14 cellular contexts compared by ENCODE assay signal in the genomic region with DNA sequence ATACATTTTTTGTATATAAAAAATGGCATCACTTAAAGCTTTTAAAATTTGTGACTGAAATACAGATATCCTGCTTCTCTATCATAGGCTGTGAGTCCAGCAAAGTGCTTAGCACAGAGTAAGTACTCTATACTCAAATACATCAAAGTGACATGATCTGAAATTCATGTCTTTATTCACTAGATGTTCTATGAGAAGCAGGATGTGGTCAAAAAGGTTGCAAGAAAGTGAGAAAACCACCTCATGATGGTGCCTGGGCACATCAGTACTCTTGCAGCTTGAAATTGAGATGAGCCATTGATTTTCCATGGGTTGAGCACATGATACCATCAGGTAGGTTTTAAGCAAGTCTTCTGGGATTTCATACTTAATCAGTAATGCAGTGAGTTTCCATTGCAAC. TPM values are rescaled to one million over a fixed set of nuclear protein-coding genes. Genes with fewer than 3 reads are reported as not detected.
DNase-seq lines count a peak whose midpoint lies in the region; ATAC-seq, FAIRE-seq and TF ChIP-seq lines count a peak whose summit lies in the region.
"Had no signal": no experiment of that assay in that cellular context is flagged by ENCODE, and none has a peak within 500 bp of the region (broad histone marks: within the 10 kb centered on the region; RNA-seq: fewer than 3 reads in every experiment).

No MANE protein-coding gene starts in this region.

- no peak for TF ChIP-seq CTCF in GM23338 (conservative IDR thresholded peaks at IDR 0.05; ENCODE audit: low read depth in 2 of 2)

- no peak overlapping the region for H3K4me2 ChIP-seq in GM23338
- H3K4me2 ChIP-seq: BLaER1 had no signal

- H3K36me3 Mint-ChIP-seq in CD8-positive, alpha-beta memory T cell: no peaks in the 10 kb centered on the region
- H3K36me3 Mint-ChIP-seq in activated naive CD8-positive, alpha-beta T cell treated with anti-CD3 and anti-CD28 coated beads, Interleukin-2, amount 50 U/mL, for 24 hours (ENCODE audit: low read depth): no peaks in the 10 kb centered on the region
- H3K36me3 Mint-ChIP-seq in GM23338 (ENCODE audit: low read depth): peaks cover 2% of the 10 kb centered on the region; the same call in 2 of the 3 replicates

- POLR2A ChIA-PET in CD8-positive, alpha-beta memory T cell (lab: Charles Lee): no interaction called here

- H4K20me1 ChIP-seq in GM23338 (replicated peaks; ENCODE audit: insufficient read depth): no peaks in the 10 kb centered on the region
- H4K20me1 ChIP-seq: BLaER1 had no signal

- H3K4me1 ChIP-seq in CD8-positive, alpha-beta memory T cell (ENCODE audit: insufficient read depth, low read length): peaks cover 20% of the 10 kb centered on the region
- peaks cover 5% of the 10 kb centered on the region for H3K4me1 ChIP-seq in GM23338 (ENCODE audit: insufficient read depth)
- H3K4me1 ChIP-seq: BLaER1, HAP-1 had no signal

- H3K9me3 Mint-ChIP-seq in CD8-positive, alpha-beta memory T cell: peaks cover 0 to 2% (median 0%) of the 10 kb centered on the region in 5 donors
- no peaks in the 10 kb centered on the region for H3K9me3 Mint-ChIP-seq in activated naive CD8-positive, alpha-beta T cell treated with anti-CD3 and anti-CD28 coated beads, Interleukin-2, amount 50 U/mL, for 24 hours
- H3K9me3 Mint-ChIP-seq in GM23338: peaks cover 6% of the 10 kb centered on the region; the same call in 2 of the 3 replicates

- H3K27ac ChIP-seq in CD8-positive, alpha-beta memory T cell (ENCODE audit: low read depth, low read length): no peak overlapping the region
- no peak overlapping the region for H3K27ac ChIP-seq in GM23338 (ENCODE audit: low read depth)
- H3K27ac ChIP-seq: BLaER1 had no signal

- peak in 2 of 5 donors; percentile 61 to 68 for DNase-seq in CD8-positive, alpha-beta memory T cell
- no peak for DNase-seq in activated naive CD8-positive, alpha-beta T cell treated with anti-CD3 and anti-CD28 coated beads, Interleukin-2, amount 50 U/mL, for 24 hours
- DNase-seq in GM23338 (ENCODE audit: low spot score) (no peak), NCI-H345 (lab: John Stamatoyannopoulos, UW) (no peak), RCC 7860 (ENCODE audit: low spot score) (no peak)
- DNase-seq: NCI-H1930 had no signal

- no peaks in the 10 kb centered on the region for H3K9me3 ChIP-seq in CD8-positive, alpha-beta memory T cell (ENCODE audit: low read length)
- H3K9me3 ChIP-seq: HAP-1 had no signal

- peaks cover 2 to 13% of the 10 kb centered on the region in 2 donors for H3K27me3 Mint-ChIP-seq in CD8-positive, alpha-beta memory T cell
- no peaks in the 10 kb centered on the region for H3K27me3 Mint-ChIP-seq in activated naive CD8-positive, alpha-beta T cell treated with anti-CD3 and anti-CD28 coated beads, Interleukin-2, amount 50 U/mL, for 24 hours
- no peaks in the 10 kb centered on the region for H3K27me3 Mint-ChIP-seq in GM23338 (ENCODE audit: insufficient read depth, low read depth, poor library complexity)

- no peak overlapping the region for H2AFZ ChIP-seq in GM23338

- H3K4me3 Mint-ChIP-seq in CD8-positive, alpha-beta memory T cell: peak overlapping the region in 4 of 7 donors; percentile 2 to 47 (median 10)
- peak overlapping the region; percentile 32 for H3K4me3 Mint-ChIP-seq in activated naive CD8-positive, alpha-beta T cell treated with anti-CD3 and anti-CD28 coated beads, Interleukin-2, amount 50 U/mL, for 24 hours
- no peak overlapping the region for H3K4me3 Mint-ChIP-seq in GM23338

- ATAC-seq in GM18868 (IDR thresholded peaks at IDR 0.05; ENCODE audit: unreplicated experiment): peak; percentile 72
- peak; percentile 80 for ATAC-seq in HG03432 (IDR thresholded peaks at IDR 0.05; ENCODE audit: unreplicated experiment)
- peak; percentile 95 for ATAC-seq in activated naive CD8-positive, alpha-beta T cell treated with anti-CD3 and anti-CD28 coated beads, Interleukin-2, amount 50 U/mL, for 24 hours
- no peak for ATAC-seq in HG03571 (IDR thresholded peaks at IDR 0.05; ENCODE audit: unreplicated experiment)
- no peak for ATAC-seq in GM23338

- H3K9me2 ChIP-seq in GM23338 (ENCODE audit: insufficient read depth): no peaks in the 10 kb centered on the region

- no peak for FAIRE-seq in RCC 7860 (lab: Jason Lieb, UNC)

- H3K79me2 ChIP-seq in GM23338 (replicated peaks; ENCODE audit: insufficient read depth): no peaks in the 10 kb centered on the region

- peaks cover 13 to 29% (median 18%) of the 10 kb centered on the region in 3 donors for H3K4me1 Mint-ChIP-seq in CD8-positive, alpha-beta memory T cell
- H3K4me1 Mint-ChIP-seq in activated naive CD8-positive, alpha-beta T cell treated with anti-CD3 and anti-CD28 coated beads, Interleukin-2, amount 50 U/mL, for 24 hours: peaks cover 43% of the 10 kb centered on the region
- H3K4me1 Mint-ChIP-seq in GM23338: peaks cover 5% of the 10 kb centered on the region; the same call in 2 of the 3 replicates

- no peaks in the 10 kb centered on the region for H3K27me3 ChIP-seq in CD8-positive, alpha-beta memory T cell (ENCODE audit: insufficient read depth, low read length, poor library complexity, severe bottlenecking)
- no peaks in the 10 kb centered on the region for H3K27me3 ChIP-seq in GM23338 (ENCODE audit: insufficient read depth)
- H3K27me3 ChIP-seq: BLaER1 had no signal

- H3F3A ChIP-seq in GM23338 (replicated peaks; ENCODE audit: low read depth): no peaks in the 10 kb centered on the region

- CTCF ChIA-PET in CD8-positive, alpha-beta memory T cell (lab: Charles Lee): no interaction called here

- peak overlapping the region in 1 of 8 donors; percentile 44 for H3K27ac Mint-ChIP-seq in CD8-positive, alpha-beta memory T cell
- peak overlapping the region; percentile 87 for H3K27ac Mint-ChIP-seq in activated naive CD8-positive, alpha-beta T cell treated with anti-CD3 and anti-CD28 coated beads, Interleukin-2, amount 50 U/mL, for 24 hours
- no peak overlapping the region for H3K27ac Mint-ChIP-seq in GM23338

- no peaks in the 10 kb centered on the region for H3K36me3 ChIP-seq in CD8-positive, alpha-beta memory T cell (ENCODE audit: insufficient read depth, low read length)
- H3K36me3 ChIP-seq in GM23338 (ENCODE audit: insufficient read depth): no peaks in the 10 kb centered on the region
- H3K36me3 ChIP-seq: BLaER1, HAP-1 had no signal

- no peak overlapping the region for H3K4me3 ChIP-seq in CD8-positive, alpha-beta memory T cell (ENCODE audit: low read length)
- H3K4me3 ChIP-seq in GM23338: no peak overlapping the region
- H3K4me3 ChIP-seq: BLaER1, HAP-1 had no signal

TF ChIP-seq in GM23338, 12 proteins besides CTCF, POLR2A, EP300 and RAD21:
- no peak for TF ChIP-seq STAT1 (IDR thresholded peaks at IDR 0.05; ENCODE audit: unreplicated experiment)
- TF ChIP-seq POLR2AphosphoS5 (IDR thresholded peaks at IDR 0.05; ENCODE audit: low read depth): no peak
- TF ChIP-seq ZNF331 (CRISPR knock-in tag; IDR thresholded peaks at IDR 0.05; ENCODE audit: low read depth): no peak
- TF ChIP-seq JUNB (IDR thresholded peaks at IDR 0.05; ENCODE audit: unreplicated experiment): no peak
TF ChIP-seq in GM23338: peak in this region for 0.

RNA-seq across cellular contexts. Expression of a gene that starts 20.4 kb away (rescaled TPM):
- total RNA-seq in CD8-positive, alpha-beta memory T cell: under 1 TPM in 1 of 2 experiments, not detected in 1; 0.11 TPM
- not detected for polyA plus RNA-seq in CD8-positive, alpha-beta memory T cell
- total RNA-seq in GM23338 (2014; rRNA removed; shearing (Covaris generic)): 214 and 219 TPM in 2 replicates
- polyA plus RNA-seq in GM23338 (2016; fragmentation: Nextera tagmentation; extraction: Ambion mirVana): 286 and 295 TPM in 2 replicates
- total RNA-seq: dermis microvascular lymphatic vessel endothelial cell, G401 had no signal

RNA-seq across cellular contexts. Expression of a gene that starts 49.5 kb away (rescaled TPM):
- total RNA-seq in CD8-positive, alpha-beta memory T cell: not detected
- not detected for polyA plus RNA-seq in CD8-positive, alpha-beta memory T cell
- 4.7 and 14.9 TPM in 2 replicates for total RNA-seq in GM23338 (2014; rRNA removed; shearing (Covaris generic))
- 4.8 and 4.9 TPM in 2 replicates for polyA plus RNA-seq in GM23338 (2016; fragmentation: Nextera tagmentation; extraction: Ambion mirVana)
- total RNA-seq: dermis microvascular lymphatic vessel endothelial cell, G401, subcutaneous adipose tissue had no signal

Comparison
In these comparisons a context has a peak if more than half of its experiments do, and no peak if none do; other contexts are left out.
1. ATAC-seq: peak in GM18868 (single experiment), HG03432 (single experiment) and activated naive CD8-positive, alpha-beta T cell treated with anti-CD3 and anti-CD28 coated beads, Interleukin-2, amount 50 U/mL, for 24 hours (single experiment); none in HG03571 (single experiment) and GM23338 (single experiment).
2. RNA of a gene that starts 20.4 kb away (total RNA-seq): 214 to 219 TPM in GM23338; 0.11 TPM in CD8-positive, alpha-beta memory T cell; every median in the first group is over 100 times any median in the second.